Comparison of ENCODE assay signal across 28 cellular contexts in the genomic region with DNA sequence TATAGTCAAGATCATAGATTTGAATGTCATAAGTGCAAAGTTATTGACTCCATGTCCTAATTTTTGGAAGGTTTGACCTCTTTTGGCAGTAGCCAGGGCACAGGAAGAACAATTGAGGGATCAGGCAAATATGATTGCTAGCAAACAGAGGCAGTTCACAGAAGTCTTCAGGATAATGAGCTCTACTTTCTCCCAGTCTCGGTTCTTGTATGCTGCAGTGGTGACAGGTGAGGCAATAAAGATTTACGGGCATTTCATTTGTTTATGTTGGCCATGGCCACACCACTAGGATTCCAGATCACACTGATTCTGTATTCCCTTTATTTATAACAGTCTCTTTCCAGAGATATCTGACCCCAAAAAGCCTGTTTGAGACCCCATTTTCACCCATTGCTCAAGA.
DNase-seq lines count a peak whose midpoint lies in the region; ATAC-seq and TF ChIP-seq lines count a peak whose summit lies in the region.
"Had no signal": no experiment of that assay in that cellular context is flagged by ENCODE, and none has a peak within 500 bp of the region (broad histone marks: within the 10 kb centered on the region; RNA-seq: fewer than 3 reads in every experiment).

No MANE protein-coding gene starts in this region.

- H3K4me2 ChIP-seq in fibroblast of lung (ENCODE audit: extremely low read depth, insufficient read depth, low read length): no peak overlapping the region
- H3K4me2 ChIP-seq: KMS-11 had no signal

- H3K27ac ChIP-seq in fibroblast of lung (ENCODE audit: insufficient read depth, low read length) (no peak overlapping the region), psoas muscle (peak overlapping the region; percentile 65), WERI-Rb-1 (no peak overlapping the region), ovary (no peak overlapping the region)
- H3K27ac ChIP-seq: epithelial cell of prostate, foreskin keratinocyte, heart left ventricle, KMS-11 had no signal

- H3K36me3 ChIP-seq in fibroblast of lung (ENCODE audit: control insufficient read depth, insufficient read depth, low read length) (no peaks in the 10 kb centered on the region), psoas muscle (ENCODE audit: insufficient read depth in 1 of 2, low read depth in 1 of 2) (peaks cover 0 to 75% of the 10 kb centered on the region in 2 donors), WERI-Rb-1 (peaks cover 10% of the 10 kb centered on the region), ovary (no peaks in the 10 kb centered on the region)

- H3K9me3 ChIP-seq in fibroblast of lung (ENCODE audit: control insufficient read depth, insufficient read depth, low read depth, low read length) (no peaks in the 10 kb centered on the region), psoas muscle (no peaks in the 10 kb centered on the region), WERI-Rb-1 (ENCODE audit: severe bottlenecking) (no peaks in the 10 kb centered on the region), ovary (no peaks in the 10 kb centered on the region)

- 31 to 54% (median 43%) methylated on average over 2 of the region's 2 CpGs for WGBS in psoas muscle, 3 donors
- WGBS in ovary, 3 donors: 71 to 84% (median 80%) methylated on average over 2 of the region's 2 CpGs

- intact Hi-C loops in psoas muscle (cut with DNase I): no loop called here
- intact Hi-C loops in ovary (cut with DNase I): no loop called here

- no peak overlapping the region for H2AFZ ChIP-seq in fibroblast of lung (ENCODE audit: low read length)

- peak; percentile 60 to 72 (median 68) for ATAC-seq in psoas muscle
- ATAC-seq: activated CD8-positive, alpha-beta T cell treated with anti-CD3 and anti-CD28 coated beads, Interleukin-2, amount 10 ng/mL, durations not matched to agents 7 days and 5 days; foreskin keratinocyte; heart left ventricle; left ventricle myocardium superior; Panc1; stimulated activated memory B cell treated with anti-CD40 and anti-IgM and Interleukin-4, amounts not matched to agents 10 μg/mL and 1 μg/mL and 100 μg/mL, for 72 hours had no signal

- H3K27me3 ChIP-seq in fibroblast of lung (ENCODE audit: control insufficient read depth, insufficient read depth, low read length) (no peaks in the 10 kb centered on the region), psoas muscle (ENCODE audit: insufficient read depth in 3 of 3, low read length in 2 of 3) (no peaks in the 10 kb centered on the region), WERI-Rb-1 (ENCODE audit: insufficient read depth, low read depth, severe bottlenecking) (no peaks in the 10 kb centered on the region), ovary (no peaks in the 10 kb centered on the region)
- H3K27me3 ChIP-seq: foreskin keratinocyte, heart left ventricle had no signal

- TF ChIP-seq CTCF in fibroblast of lung (conservative IDR thresholded peaks at IDR 0.05 in 1 of 2, IDR thresholded peaks at IDR 0.05 in 1 of 2; ENCODE audit: low read depth in 1 of 2, low read length in 2 of 2) (no peak), psoas muscle (IDR thresholded peaks at IDR 0.05) (no peak), WERI-Rb-1 (IDR thresholded peaks at IDR 0.05; ENCODE audit: low read depth, low read length) (no peak), ovary (IDR thresholded peaks at IDR 0.05) (no peak)

- H4K20me1 ChIP-seq in fibroblast of lung (ENCODE audit: control insufficient read depth, extremely low read depth, insufficient read depth, low read length): no peaks in the 10 kb centered on the region

- CTCF ChIA-PET in HEK293T (lab: Yijun Ruan, JAX): interaction anchor here (0.6 kb wide), 1 partner anchor 77 kb away, joined by 3 read pairs; no protein-coding TSS in a partner anchor

- no peaks in the 10 kb centered on the region for H3K4me1 ChIP-seq in fibroblast of lung (ENCODE audit: control insufficient read depth, extremely low read depth, insufficient read depth, low read length)
- H3K4me1 ChIP-seq in psoas muscle: peaks cover 10% of the 10 kb centered on the region
- no peaks in the 10 kb centered on the region for H3K4me1 ChIP-seq in ovary (ENCODE audit: insufficient read depth)
- H3K4me1 ChIP-seq: foreskin keratinocyte had no signal

- no peak for TF ChIP-seq POLR2A in ovary (IDR thresholded peaks at IDR 0.05)

- no peaks in the 10 kb centered on the region for H3K79me2 ChIP-seq in fibroblast of lung (ENCODE audit: control insufficient read depth, insufficient read depth, low read length)

- H3K4me3 ChIP-seq in fibroblast of lung (replicated peaks in 1 of 4; ENCODE audit: control extremely low read depth in 1 of 4, insufficient read depth in 1 of 4, low read depth in 3 of 4, low read length in 4 of 4): no peak overlapping the region
- no peak overlapping the region for H3K4me3 ChIP-seq in psoas muscle
- no peak overlapping the region for H3K4me3 ChIP-seq in WERI-Rb-1 (ENCODE audit: low read depth, low read length)
- H3K4me3 ChIP-seq in ovary: no peak overlapping the region
- H3K4me3 ChIP-seq: heart left ventricle had no signal

- no peak for TF ChIP-seq EP300 in ovary (IDR thresholded peaks at IDR 0.05)

- no peak overlapping the region for H3K9ac ChIP-seq in fibroblast of lung (ENCODE audit: insufficient read depth, low read length)
- H3K9ac ChIP-seq: KMS-11 had no signal

- DNase-seq in HEK293T (ENCODE audit: extremely low spot score) (peak; percentile 20), M059J (ENCODE audit: low read depth) (peak; percentile 15), fibroblast of lung (ENCODE audit: low read depth in 2 of 2) (peak; percentile 20 to 22), psoas muscle (no peak), NCI-H82 (lab: John Stamatoyannopoulos, UW) (no peak), WERI-Rb-1 (no peak), ovary (no peak)
- no peak for DNase-seq in stimulated activated CD8-positive, alpha-beta memory T cell treated with anti-CD3 and anti-CD28 coated beads, Interleukin-4, amount 100 ng/mL, for 48 hours
- DNase-seq: activated CD4-positive, alpha-beta T cell treated with anti-CD3 and anti-CD28 coated beads for 4 hours; activated CD8-positive, alpha-beta T cell treated with anti-CD3 and anti-CD28 coated beads, Interleukin-2, amount 10 ng/mL, durations not matched to agents 7 days and 5 days; activated T-cell treated with anti-CD3 and anti-CD28 coated beads for 4 hours; amygdala; C1 segment of cervical spinal cord; COR-L47; effector CD4-positive, alpha-beta T cell; foreskin keratinocyte; HCEC 1CT; heart left ventricle; islet precursor cell; left ventricle myocardium superior; NCI-H1436 treated with DMSO at 0.1 percent for 48 hours; posterior cingulate gyrus; Right ventricle myocardium superior; stimulated activated CD4-positive, alpha-beta T cell treated with anti-CD3 and anti-CD28 coated beads, Interleukin-15, amount 100 ng/mL, for 24 hours had no signal

- POLR2A ChIA-PET in HEK293T (lab: Yijun Ruan, JAX): no interaction called here

TF ChIP-seq in HEK293T, 16 proteins besides CTCF, POLR2A, EP300 and RAD21:
- TF ChIP-seq HDGF (IDR thresholded peaks at IDR 0.05; ENCODE audit: borderline replicate concordance): no peak
- TF ChIP-seq, protein P1, sequence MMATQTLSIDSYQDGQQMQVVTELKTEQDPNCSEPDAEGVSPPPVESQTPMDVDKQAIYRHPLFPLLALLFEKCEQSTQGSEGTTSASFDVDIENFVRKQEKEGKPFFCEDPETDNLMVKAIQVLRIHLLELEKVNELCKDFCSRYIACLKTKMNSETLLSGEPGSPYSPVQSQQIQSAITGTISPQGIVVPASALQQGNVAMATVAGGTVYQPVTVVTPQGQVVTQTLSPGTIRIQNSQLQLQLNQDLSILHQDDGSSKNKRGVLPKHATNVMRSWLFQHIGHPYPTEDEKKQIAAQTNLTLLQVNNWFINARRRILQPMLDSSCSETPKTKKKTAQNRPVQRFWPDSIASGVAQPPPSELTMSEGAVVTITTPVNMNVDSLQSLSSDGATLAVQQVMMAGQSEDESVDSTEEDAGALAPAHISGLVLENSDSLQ (IDR thresholded peaks at IDR 0.05): peak; percentile 92
- no peak for TF ChIP-seq ZNF384 (IDR thresholded peaks at IDR 0.05)
- no peak for TF ChIP-seq CTBP1 (IDR thresholded peaks at IDR 0.05; ENCODE audit: borderline replicate concordance)

Comparison
In these comparisons a context has a peak if more than half of its experiments do, and no peak if none do; other contexts are left out.
1. DNase-seq: peak in HEK293T (single experiment), M059J (single experiment) and fibroblast of lung (2 of 2); none in psoas muscle (0 of 2), stimulated activated CD8-positive, alpha-beta memory T cell treated with anti-CD3 and anti-CD28 coated beads, Interleukin-4, amount 100 ng/mL, for 48 hours (single experiment), NCI-H82 (single experiment), WERI-Rb-1 (single experiment) and ovary (0 of 5).